ENCODE assay signal across 8 cellular contexts in the genomic region with DNA sequence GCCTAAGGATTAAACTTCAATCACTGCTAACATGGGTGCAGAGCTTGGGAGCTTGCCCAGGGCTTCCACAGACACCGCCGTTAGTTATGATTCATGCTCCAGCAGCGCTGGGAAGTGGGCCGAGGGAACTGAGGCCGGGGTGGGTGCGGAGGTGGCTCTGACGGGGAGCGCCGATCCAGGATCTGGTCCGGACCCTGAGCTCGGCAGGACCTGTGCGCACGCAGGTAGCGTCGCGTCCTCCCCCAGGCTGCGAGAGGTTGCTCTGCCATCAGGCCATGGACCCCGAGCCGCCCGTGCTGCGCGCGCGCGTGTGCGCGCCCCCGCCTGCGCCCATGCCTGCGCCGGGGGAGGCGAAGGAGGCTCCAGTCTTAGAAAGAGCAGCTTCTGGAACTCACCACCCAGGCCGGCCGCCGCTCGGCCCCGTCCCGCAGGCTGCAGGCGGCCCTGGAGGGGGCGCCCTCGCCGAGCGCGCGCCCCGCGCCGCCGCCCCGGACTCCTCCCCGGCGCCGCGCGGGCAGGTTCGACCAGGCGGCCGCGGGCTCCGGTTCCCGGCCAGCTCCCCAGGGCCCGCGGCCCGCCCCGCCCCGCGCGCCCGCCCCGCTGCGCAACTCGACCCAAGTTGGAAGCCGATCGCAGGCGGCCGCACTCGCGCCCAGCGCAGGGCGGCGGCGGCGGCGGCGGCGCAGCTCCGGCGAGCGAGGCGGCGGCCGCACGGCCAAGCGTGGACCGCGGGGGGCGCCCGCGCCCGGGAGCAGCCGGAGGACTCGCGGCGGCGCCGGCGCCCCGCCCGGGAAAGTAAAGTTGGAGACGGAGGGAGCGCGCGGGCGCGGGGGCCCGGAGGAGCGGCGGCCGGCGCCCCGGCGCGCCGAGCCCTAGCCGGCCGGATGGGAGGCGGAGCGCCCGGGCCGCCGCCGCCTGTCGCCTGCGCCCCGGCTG. TPM values are rescaled to one million over a fixed set of nuclear protein-coding genes. Genes with fewer than 3 reads are reported as not detected.
DNase-seq lines count a peak whose midpoint lies in the region; ATAC-seq and TF ChIP-seq lines count a peak whose summit lies in the region.

No MANE protein-coding gene starts in this region.

- peaks cover 0 to 3% of the 10 kb centered on the region in 2 donors for H3K4me1 ChIP-seq in thyroid gland

- peak overlapping the region; percentile 50 for H3K4me3 Mint-ChIP-seq in MCF 10A (ENCODE audit: unreplicated experiment)
- H3K4me3 Mint-ChIP-seq in naive thymus-derived CD8-positive, alpha-beta T cell: peak overlapping the region in 1 of 10 donors; percentile 30

- H3K27ac ChIP-seq in thyroid gland: no peak overlapping the region

- no peaks in the 10 kb centered on the region for H3K27me3 Mint-ChIP-seq in MCF 10A (ENCODE audit: insufficient read depth, unreplicated experiment)
- peaks cover 3 to 48% (median 13%) of the 10 kb centered on the region in 5 donors for H3K27me3 Mint-ChIP-seq in naive thymus-derived CD8-positive, alpha-beta T cell

- CTCF ChIA-PET in MCF 10A (lab: Yijun Ruan, JAX): interaction anchor here (0.7 to 1.6 kb wide), 7 partner anchors 9 to 247 kb away, joined by 3 to 5 read pairs (median 3); no protein-coding TSS in a partner anchor

- H3K9me3 ChIP-seq in thyroid gland: no peaks in the 10 kb centered on the region

- H3K27ac Mint-ChIP-seq in MCF 10A (ENCODE audit: low read depth, unreplicated experiment): no peak overlapping the region
- H3K27ac Mint-ChIP-seq in naive thymus-derived CD8-positive, alpha-beta T cell: no peak overlapping the region

- intact Hi-C loops in MCF 10A (cut with micrococcal nuclease) (no loop called here), thyroid gland (cut with DNase I) (no loop called here)

- WGBS in thyroid gland, 2 donors: 2 to 4% methylated on average over 11 to 17 of the region's 135 CpGs

- H3K4me1 Mint-ChIP-seq in MCF 10A (ENCODE audit: insufficient read depth, unreplicated experiment): no peaks in the 10 kb centered on the region
- peaks cover 0 to 9% (median 5%) of the 10 kb centered on the region in 4 donors for H3K4me1 Mint-ChIP-seq in naive thymus-derived CD8-positive, alpha-beta T cell

- H3K9me3 Mint-ChIP-seq in MCF 10A (ENCODE audit: unreplicated experiment): no peaks in the 10 kb centered on the region
- H3K9me3 Mint-ChIP-seq in naive thymus-derived CD8-positive, alpha-beta T cell: peaks cover 0 to 2% (median 0%) of the 10 kb centered on the region in 9 donors

- H3K4me3 ChIP-seq in kidney epithelial cell (ENCODE audit: low read depth, low read length) (peak overlapping the region; percentile 13), thyroid gland (replicated peaks in 1 of 3) (no peak overlapping the region)

- TF ChIP-seq CTCF in MCF 10A (IDR thresholded peaks at IDR 0.05; ENCODE audit: unreplicated experiment) (peak; percentile 19), kidney epithelial cell (IDR thresholded peaks at IDR 0.05; ENCODE audit: insufficient read depth, low read length, poor library complexity, severe bottlenecking) (no peak), thyroid gland (IDR thresholded peaks at IDR 0.05) (peak in 2 of 6 experiments; percentile 17 to 34)

- BruUV-seq in MCF 10A (replicated peaks; lab: Mats Ljungman, UMichigan): no TSS peak

- DNase-seq in COR-L47 (lab: John Stamatoyannopoulos, UW): peak; percentile 31
- DNase-seq in LHCN-M2 (ENCODE audit: low read depth): peak; percentile 21
- peak; percentile 34 for DNase-seq in MCF 10A (ENCODE audit: unreplicated experiment)
- no peak for DNase-seq in kidney epithelial cell (ENCODE audit: low read depth)
- DNase-seq in thyroid gland: peak; percentile 47 to 49
- DNase-seq in hippocampal formation (lab: John Stamatoyannopoulos, UW): no peak
- no peak for DNase-seq in naive thymus-derived CD8-positive, alpha-beta T cell
- DNase-seq in mesenteric fat pad (ENCODE audit: low spot score): no peak

- no peak for ATAC-seq in naive thymus-derived CD8-positive, alpha-beta T cell

- no peaks in the 10 kb centered on the region for H3K36me3 ChIP-seq in kidney epithelial cell (ENCODE audit: control insufficient read depth, insufficient read depth, low read length)
- no peaks in the 10 kb centered on the region for H3K36me3 ChIP-seq in thyroid gland

- POLR2A ChIA-PET in MCF 10A (lab: Yijun Ruan, JAX): interaction anchor here (0.7 kb wide), 1 partner anchor 74 kb away, joined by 3 read pairs; no protein-coding TSS in a partner anchor
- POLR2A ChIA-PET in naive thymus-derived CD8-positive, alpha-beta T cell (lab: Charles Lee): no interaction called here

- no peak for TF ChIP-seq POLR2A in thyroid gland (IDR thresholded peaks at IDR 0.05)

- no peaks in the 10 kb centered on the region for H3K36me3 Mint-ChIP-seq in MCF 10A (ENCODE audit: insufficient read depth, unreplicated experiment)
- peaks cover 0 to 7% (median 0%) of the 10 kb centered on the region in 3 donors for H3K36me3 Mint-ChIP-seq in naive thymus-derived CD8-positive, alpha-beta T cell

- peaks cover 50% of the 10 kb centered on the region for H3K27me3 ChIP-seq in kidney epithelial cell (ENCODE audit: control insufficient read depth, insufficient read depth, low read length)
- peaks cover 6% of the 10 kb centered on the region for H3K27me3 ChIP-seq in thyroid gland

RNA-seq across cellular contexts. Expression of a gene that starts 0.6 kb away (rescaled TPM):
- total RNA-seq in LHCN-M2 (2014; rRNA removed) (2.9 and 3.5 TPM in 2 replicates), MCF 10A (2022) (0.28 and 0.32 TPM in 2 replicates), kidney epithelial cell (1.0 and 2.8 TPM in 2 replicates), thyroid gland (1 to 10 TPM in 2 of 4 donors, under 1 TPM in 2; 0.45 to 3.5 (median 1.1) TPM), mesenteric fat pad (8.6 TPM)
- polyA plus RNA-seq in LHCN-M2 (2012): 20.7 TPM
- total RNA-seq in naive thymus-derived CD8-positive, alpha-beta T cell: not detected
- polyA plus RNA-seq in naive thymus-derived CD8-positive, alpha-beta T cell: not detected

Comparison
In these comparisons a context has a peak if more than half of its experiments do, and no peak if none do; other contexts are left out.
1. DNase-seq: peak in COR-L47 (single experiment), LHCN-M2 (single experiment), MCF 10A (single experiment) and thyroid gland (2 of 2); none in kidney epithelial cell (single experiment), hippocampal formation (0 of 2), naive thymus-derived CD8-positive, alpha-beta T cell (0 of 10) and mesenteric fat pad (single experiment).